In the genomic region with DNA sequence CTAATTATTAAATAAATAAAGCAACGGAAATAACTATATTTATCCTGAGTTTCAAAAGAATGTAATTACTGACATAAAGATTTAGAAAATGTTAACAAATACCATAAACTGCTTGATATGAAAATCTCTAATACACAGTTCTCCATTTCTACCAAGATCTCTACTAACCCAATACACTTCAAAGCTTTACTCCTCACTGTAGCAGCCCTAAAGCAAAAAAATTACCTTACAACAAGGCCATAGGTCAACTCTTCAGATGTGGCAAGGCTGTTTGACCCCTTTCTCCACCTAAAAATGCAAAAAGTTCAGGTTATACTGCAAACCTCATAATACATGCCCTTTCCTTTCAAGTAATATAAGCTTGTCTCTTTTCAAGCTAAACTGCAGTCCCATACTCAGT, we compare ENCODE assay signal across 1 cellular context.
TF ChIP-seq lines count a peak whose summit lies in the region.

No MANE protein-coding gene starts in this region.

TF ChIP-seq in SK-N-SH treated with all-trans-retinoic acid at 6 μM for 48 hours, 23 proteins besides CTCF, POLR2A, EP300 and RAD21 (continued from another document):
- TF ChIP-seq, protein P1, sequence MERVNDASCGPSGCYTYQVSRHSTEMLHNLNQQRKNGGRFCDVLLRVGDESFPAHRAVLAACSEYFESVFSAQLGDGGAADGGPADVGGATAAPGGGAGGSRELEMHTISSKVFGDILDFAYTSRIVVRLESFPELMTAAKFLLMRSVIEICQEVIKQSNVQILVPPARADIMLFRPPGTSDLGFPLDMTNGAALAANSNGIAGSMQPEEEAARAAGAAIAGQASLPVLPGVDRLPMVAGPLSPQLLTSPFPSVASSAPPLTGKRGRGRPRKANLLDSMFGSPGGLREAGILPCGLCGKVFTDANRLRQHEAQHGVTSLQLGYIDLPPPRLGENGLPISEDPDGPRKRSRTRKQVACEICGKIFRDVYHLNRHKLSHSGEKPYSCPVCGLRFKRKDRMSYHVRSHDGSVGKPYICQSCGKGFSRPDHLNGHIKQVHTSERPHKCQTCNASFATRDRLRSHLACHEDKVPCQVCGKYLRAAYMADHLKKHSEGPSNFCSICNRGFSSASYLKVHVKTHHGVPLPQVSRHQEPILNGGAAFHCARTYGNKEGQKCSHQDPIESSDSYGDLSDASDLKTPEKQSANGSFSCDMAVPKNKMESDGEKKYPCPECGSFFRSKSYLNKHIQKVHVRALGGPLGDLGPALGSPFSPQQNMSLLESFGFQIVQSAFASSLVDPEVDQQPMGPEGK (CRISPR knock-in tag; IDR thresholded peaks at IDR 0.05; ENCODE audit: borderline replicate concordance) = no peak
- TF ChIP-seq ISL1 (CRISPR knock-in tag; IDR thresholded peaks at IDR 0.05) (no peak), BACH2 (CRISPR knock-in tag; IDR thresholded peaks at IDR 0.05; ENCODE audit: borderline replicate concordance) (no peak), SNAI2 (CRISPR knock-in tag; IDR thresholded peaks at IDR 0.05) (no peak), ESRRG (CRISPR knock-in tag; IDR thresholded peaks at IDR 0.05) (no peak), ZC3H10 (CRISPR knock-in tag; IDR thresholded peaks at IDR 0.05) (no peak), OSR1 (CRISPR knock-in tag; IDR thresholded peaks at IDR 0.05) (no peak), ZNF70 (CRISPR knock-in tag; IDR thresholded peaks at IDR 0.05) (no peak)
- TF ChIP-seq, protein P2, sequence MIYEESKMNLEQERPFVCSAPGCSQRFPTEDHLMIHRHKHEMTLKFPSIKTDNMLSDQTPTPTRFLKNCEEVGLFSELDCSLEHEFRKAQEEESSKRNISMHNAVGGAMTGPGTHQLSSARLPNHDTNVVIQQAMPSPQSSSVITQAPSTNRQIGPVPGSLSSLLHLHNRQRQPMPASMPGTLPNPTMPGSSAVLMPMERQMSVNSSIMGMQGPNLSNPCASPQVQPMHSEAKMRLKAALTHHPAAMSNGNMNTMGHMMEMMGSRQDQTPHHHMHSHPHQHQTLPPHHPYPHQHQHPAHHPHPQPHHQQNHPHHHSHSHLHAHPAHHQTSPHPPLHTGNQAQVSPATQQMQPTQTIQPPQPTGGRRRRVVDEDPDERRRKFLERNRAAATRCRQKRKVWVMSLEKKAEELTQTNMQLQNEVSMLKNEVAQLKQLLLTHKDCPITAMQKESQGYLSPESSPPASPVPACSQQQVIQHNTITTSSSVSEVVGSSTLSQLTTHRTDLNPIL (CRISPR knock-in tag; IDR thresholded peaks at IDR 0.05; ENCODE audit: low read depth) = no peak
- TF ChIP-seq, protein P3, sequence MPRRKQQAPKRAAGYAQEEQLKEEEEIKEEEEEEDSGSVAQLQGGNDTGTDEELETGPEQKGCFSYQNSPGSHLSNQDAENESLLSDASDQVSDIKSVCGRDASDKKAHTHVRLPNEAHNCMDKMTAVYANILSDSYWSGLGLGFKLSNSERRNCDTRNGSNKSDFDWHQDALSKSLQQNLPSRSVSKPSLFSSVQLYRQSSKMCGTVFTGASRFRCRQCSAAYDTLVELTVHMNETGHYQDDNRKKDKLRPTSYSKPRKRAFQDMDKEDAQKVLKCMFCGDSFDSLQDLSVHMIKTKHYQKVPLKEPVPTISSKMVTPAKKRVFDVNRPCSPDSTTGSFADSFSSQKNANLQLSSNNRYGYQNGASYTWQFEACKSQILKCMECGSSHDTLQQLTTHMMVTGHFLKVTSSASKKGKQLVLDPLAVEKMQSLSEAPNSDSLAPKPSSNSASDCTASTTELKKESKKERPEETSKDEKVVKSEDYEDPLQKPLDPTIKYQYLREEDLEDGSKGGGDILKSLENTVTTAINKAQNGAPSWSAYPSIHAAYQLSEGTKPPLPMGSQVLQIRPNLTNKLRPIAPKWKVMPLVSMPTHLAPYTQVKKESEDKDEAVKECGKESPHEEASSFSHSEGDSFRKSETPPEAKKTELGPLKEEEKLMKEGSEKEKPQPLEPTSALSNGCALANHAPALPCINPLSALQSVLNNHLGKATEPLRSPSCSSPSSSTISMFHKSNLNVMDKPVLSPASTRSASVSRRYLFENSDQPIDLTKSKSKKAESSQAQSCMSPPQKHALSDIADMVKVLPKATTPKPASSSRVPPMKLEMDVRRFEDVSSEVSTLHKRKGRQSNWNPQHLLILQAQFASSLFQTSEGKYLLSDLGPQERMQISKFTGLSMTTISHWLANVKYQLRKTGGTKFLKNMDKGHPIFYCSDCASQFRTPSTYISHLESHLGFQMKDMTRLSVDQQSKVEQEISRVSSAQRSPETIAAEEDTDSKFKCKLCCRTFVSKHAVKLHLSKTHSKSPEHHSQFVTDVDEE (CRISPR knock-in tag; IDR thresholded peaks at IDR 0.05) = no peak
